10 cellular contexts compared by ENCODE assay signal in genomic region chr1:234963904-234964702, GRCh38.
DNase-seq lines count a peak whose midpoint lies in the region; ATAC-seq and TF ChIP-seq lines count a peak whose summit lies in the region.
"Had no signal": no experiment of that assay in that cellular context is flagged by ENCODE, and none has a peak within 500 bp of the region (broad histone marks: within the 10 kb centered on the region; RNA-seq: fewer than 3 reads in every experiment).

No MANE protein-coding gene starts in this region.

- no peak for ATAC-seq in activated naive CD4-positive, alpha-beta T cell treated with anti-CD3 and anti-CD28 coated beads, Interleukin-2, amount 50 U/mL, for 72 hours
- no peak for ATAC-seq in stimulated activated memory B cell treated with anti-CD40 and anti-IgM and Interleukin-4, amounts not matched to agents 10 μg/mL and 1 μg/mL and 100 μg/mL, for 72 hours
- no peak for ATAC-seq in HG03457 (IDR thresholded peaks at IDR 0.05; ENCODE audit: unreplicated experiment)

- TF ChIP-seq CTCF in HL-60 (IDR thresholded peaks at IDR 0.05; ENCODE audit: insufficient read depth, low read length) = no peak

- in situ Hi-C loops in G401 (cut with HindIII; ENCODE audit: low sequenced_read_pairs) = loop anchor here (25.0 kb wide), 1 partner anchor 123 kb away; no protein-coding TSS in a partner anchor

- H3K27ac Mint-ChIP-seq in activated naive CD4-positive, alpha-beta T cell treated with anti-CD3 and anti-CD28 coated beads, Interleukin-2, amount 50 U/mL, for 72 hours = peak overlapping the region; percentile 90
- H3K27ac Mint-ChIP-seq in stimulated activated memory B cell treated with anti-CD40 and anti-IgM and Interleukin-4, amounts not matched to agents 10 μg/mL and 1 μg/mL and 100 μg/mL, for 72 hours = peak overlapping the region; percentile 91

- H3K9me3 Mint-ChIP-seq in activated naive CD4-positive, alpha-beta T cell treated with anti-CD3 and anti-CD28 coated beads, Interleukin-2, amount 50 U/mL, for 72 hours = peaks cover 0 to 3% of the 10 kb centered on the region in 2 donors
- H3K9me3 Mint-ChIP-seq in stimulated activated memory B cell treated with anti-CD40 and anti-IgM and Interleukin-4, amounts not matched to agents 10 μg/mL and 1 μg/mL and 100 μg/mL, for 72 hours = no peaks in the 10 kb centered on the region

- no peaks in the 10 kb centered on the region for H3K27me3 ChIP-seq in HL-60 (ENCODE audit: insufficient read depth, poor library complexity, severe bottlenecking)

- H3K27ac ChIP-seq in HL-60 (replicated peaks) = peak overlapping the region; percentile 97

- no peaks in the 10 kb centered on the region for H3K27me3 Mint-ChIP-seq in stimulated activated memory B cell treated with anti-CD40 and anti-IgM and Interleukin-4, amounts not matched to agents 10 μg/mL and 1 μg/mL and 100 μg/mL, for 72 hours

- peaks cover 4 to 29% of the 10 kb centered on the region in 2 donors for H3K36me3 Mint-ChIP-seq in activated naive CD4-positive, alpha-beta T cell treated with anti-CD3 and anti-CD28 coated beads, Interleukin-2, amount 50 U/mL, for 72 hours
- no peaks in the 10 kb centered on the region for H3K36me3 Mint-ChIP-seq in stimulated activated memory B cell treated with anti-CD40 and anti-IgM and Interleukin-4, amounts not matched to agents 10 μg/mL and 1 μg/mL and 100 μg/mL, for 72 hours

- H3K4me3 ChIP-seq in HL-60 (replicated peaks; ENCODE audit: insufficient read depth, low read length) = no peak overlapping the region

- H3K4me1 Mint-ChIP-seq in stimulated activated memory B cell treated with anti-CD40 and anti-IgM and Interleukin-4, amounts not matched to agents 10 μg/mL and 1 μg/mL and 100 μg/mL, for 72 hours = peaks cover 66% of the 10 kb centered on the region

- H3K4me3 Mint-ChIP-seq in stimulated activated memory B cell treated with anti-CD40 and anti-IgM and Interleukin-4, amounts not matched to agents 10 μg/mL and 1 μg/mL and 100 μg/mL, for 72 hours = no peak overlapping the region

- DNase-seq in HL-60 (ENCODE audit: low read depth in 1 of 2, low spot score in 1 of 2) = no peak
- DNase-seq in activated naive CD4-positive, alpha-beta T cell treated with anti-CD3 and anti-CD28 coated beads, Interleukin-2, amount 50 U/mL, for 72 hours (ENCODE audit: low spot score in 2 of 2) = no peak
- DNase-seq in kidney tubule cell (ENCODE audit: low spot score) = peak; percentile 25
- no peak for DNase-seq in dermis blood vessel endothelial cell
- DNase-seq in NCI-H2029 treated with DMSO at 0.1 percent for 48 hours (lab: John Stamatoyannopoulos, UW) = no peak
- no peak for DNase-seq in G401 (ENCODE audit: low spot score)
- DNase-seq: occipital lobe, SHP77 had no signal
